In the genomic region with DNA sequence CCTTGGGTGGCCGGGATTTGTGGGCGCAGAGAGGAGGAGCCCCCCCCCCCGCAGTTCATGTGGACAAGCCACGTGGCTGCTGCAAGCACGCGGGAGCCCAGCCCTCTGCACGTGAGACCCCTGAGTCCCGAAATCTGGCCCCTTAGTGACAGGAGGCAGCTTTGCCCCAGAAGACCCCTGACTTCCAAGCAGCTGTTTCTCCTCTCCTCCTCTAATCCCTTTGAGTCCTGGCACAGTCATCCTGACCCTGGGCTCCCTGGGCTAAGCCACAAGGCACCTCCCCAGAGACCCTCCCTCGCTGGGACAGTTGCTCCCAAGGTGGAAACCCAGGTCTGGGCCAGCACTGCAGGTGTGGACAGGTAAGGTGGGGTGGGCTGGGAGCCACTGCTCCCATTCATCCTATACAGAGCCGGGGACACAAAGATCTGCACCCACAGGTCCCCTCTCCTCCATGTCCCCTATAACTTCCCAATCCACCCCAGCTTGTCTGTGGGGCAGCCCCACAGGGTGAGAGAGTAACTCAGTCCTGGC, we compare ENCODE assay signal across 2 cellular contexts.
TF ChIP-seq lines count a peak whose summit lies in the region.

No MANE protein-coding gene starts in this region.

TF ChIP-seq in SK-N-SH, 30 proteins besides CTCF, POLR2A, EP300 and RAD21:
- no peak for TF ChIP-seq MXI1 (IDR thresholded peaks at IDR 0.05; ENCODE audit: low read depth, low read length)
- TF ChIP-seq ELF1 (IDR thresholded peaks at IDR 0.05) = no peak
- TF ChIP-seq GABPA (IDR thresholded peaks at IDR 0.05; ENCODE audit: low read depth) = no peak
- no peak for TF ChIP-seq GATA2 (CRISPR knock-in tag; IDR thresholded peaks at IDR 0.05)
- TF ChIP-seq MEF2A (IDR thresholded peaks at IDR 0.05; ENCODE audit: borderline replicate concordance, low read depth) = no peak
- TF ChIP-seq TAF1 (IDR thresholded peaks at IDR 0.05; ENCODE audit: borderline replicate concordance, low read depth, low read length) = no peak
- TF ChIP-seq YY1 (IDR thresholded peaks at IDR 0.05; ENCODE audit: low read depth) = no peak
- TF ChIP-seq, protein P1, sequence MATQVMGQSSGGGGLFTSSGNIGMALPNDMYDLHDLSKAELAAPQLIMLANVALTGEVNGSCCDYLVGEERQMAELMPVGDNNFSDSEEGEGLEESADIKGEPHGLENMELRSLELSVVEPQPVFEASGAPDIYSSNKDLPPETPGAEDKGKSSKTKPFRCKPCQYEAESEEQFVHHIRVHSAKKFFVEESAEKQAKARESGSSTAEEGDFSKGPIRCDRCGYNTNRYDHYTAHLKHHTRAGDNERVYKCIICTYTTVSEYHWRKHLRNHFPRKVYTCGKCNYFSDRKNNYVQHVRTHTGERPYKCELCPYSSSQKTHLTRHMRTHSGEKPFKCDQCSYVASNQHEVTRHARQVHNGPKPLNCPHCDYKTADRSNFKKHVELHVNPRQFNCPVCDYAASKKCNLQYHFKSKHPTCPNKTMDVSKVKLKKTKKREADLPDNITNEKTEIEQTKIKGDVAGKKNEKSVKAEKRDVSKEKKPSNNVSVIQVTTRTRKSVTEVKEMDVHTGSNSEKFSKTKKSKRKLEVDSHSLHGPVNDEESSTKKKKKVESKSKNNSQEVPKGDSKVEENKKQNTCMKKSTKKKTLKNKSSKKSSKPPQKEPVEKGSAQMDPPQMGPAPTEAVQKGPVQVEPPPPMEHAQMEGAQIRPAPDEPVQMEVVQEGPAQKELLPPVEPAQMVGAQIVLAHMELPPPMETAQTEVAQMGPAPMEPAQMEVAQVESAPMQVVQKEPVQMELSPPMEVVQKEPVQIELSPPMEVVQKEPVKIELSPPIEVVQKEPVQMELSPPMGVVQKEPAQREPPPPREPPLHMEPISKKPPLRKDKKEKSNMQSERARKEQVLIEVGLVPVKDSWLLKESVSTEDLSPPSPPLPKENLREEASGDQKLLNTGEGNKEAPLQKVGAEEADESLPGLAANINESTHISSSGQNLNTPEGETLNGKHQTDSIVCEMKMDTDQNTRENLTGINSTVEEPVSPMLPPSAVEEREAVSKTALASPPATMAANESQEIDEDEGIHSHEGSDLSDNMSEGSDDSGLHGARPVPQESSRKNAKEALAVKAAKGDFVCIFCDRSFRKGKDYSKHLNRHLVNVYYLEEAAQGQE (IDR thresholded peaks at IDR 0.05; ENCODE audit: low read depth, low read length) = no peak
- TF ChIP-seq, protein P2, sequence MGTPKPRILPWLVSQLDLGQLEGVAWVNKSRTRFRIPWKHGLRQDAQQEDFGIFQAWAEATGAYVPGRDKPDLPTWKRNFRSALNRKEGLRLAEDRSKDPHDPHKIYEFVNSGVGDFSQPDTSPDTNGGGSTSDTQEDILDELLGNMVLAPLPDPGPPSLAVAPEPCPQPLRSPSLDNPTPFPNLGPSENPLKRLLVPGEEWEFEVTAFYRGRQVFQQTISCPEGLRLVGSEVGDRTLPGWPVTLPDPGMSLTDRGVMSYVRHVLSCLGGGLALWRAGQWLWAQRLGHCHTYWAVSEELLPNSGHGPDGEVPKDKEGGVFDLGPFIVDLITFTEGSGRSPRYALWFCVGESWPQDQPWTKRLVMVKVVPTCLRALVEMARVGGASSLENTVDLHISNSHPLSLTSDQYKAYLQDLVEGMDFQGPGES (IDR thresholded peaks at IDR 0.05; ENCODE audit: low read depth, low read length) = no peak
- TF ChIP-seq FOSL2 (IDR thresholded peaks at IDR 0.05; ENCODE audit: borderline replicate concordance, low read depth) = no peak
- no peak for TF ChIP-seq SIN3A (IDR thresholded peaks at IDR 0.05; ENCODE audit: borderline replicate concordance, low read depth, low read length)
- TF ChIP-seq TCF12 (IDR thresholded peaks at IDR 0.05) = no peak
- no peak for TF ChIP-seq JUND (IDR thresholded peaks at IDR 0.05)
- no peak for TF ChIP-seq EZH2phosphoT487 (IDR thresholded peaks at IDR 0.05; ENCODE audit: borderline replicate concordance, low read depth)
- TF ChIP-seq, protein P3, sequence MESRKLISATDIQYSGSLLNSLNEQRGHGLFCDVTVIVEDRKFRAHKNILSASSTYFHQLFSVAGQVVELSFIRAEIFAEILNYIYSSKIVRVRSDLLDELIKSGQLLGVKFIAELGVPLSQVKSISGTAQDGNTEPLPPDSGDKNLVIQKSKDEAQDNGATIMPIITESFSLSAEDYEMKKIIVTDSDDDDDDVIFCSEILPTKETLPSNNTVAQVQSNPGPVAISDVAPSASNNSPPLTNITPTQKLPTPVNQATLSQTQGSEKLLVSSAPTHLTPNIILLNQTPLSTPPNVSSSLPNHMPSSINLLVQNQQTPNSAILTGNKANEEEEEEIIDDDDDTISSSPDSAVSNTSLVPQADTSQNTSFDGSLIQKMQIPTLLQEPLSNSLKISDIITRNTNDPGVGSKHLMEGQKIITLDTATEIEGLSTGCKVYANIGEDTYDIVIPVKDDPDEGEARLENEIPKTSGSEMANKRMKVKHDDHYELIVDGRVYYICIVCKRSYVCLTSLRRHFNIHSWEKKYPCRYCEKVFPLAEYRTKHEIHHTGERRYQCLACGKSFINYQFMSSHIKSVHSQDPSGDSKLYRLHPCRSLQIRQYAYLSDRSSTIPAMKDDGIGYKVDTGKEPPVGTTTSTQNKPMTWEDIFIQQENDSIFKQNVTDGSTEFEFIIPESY (IDR thresholded peaks at IDR 0.05; ENCODE audit: borderline replicate concordance, low read depth) = no peak
- TF ChIP-seq, protein P4, sequence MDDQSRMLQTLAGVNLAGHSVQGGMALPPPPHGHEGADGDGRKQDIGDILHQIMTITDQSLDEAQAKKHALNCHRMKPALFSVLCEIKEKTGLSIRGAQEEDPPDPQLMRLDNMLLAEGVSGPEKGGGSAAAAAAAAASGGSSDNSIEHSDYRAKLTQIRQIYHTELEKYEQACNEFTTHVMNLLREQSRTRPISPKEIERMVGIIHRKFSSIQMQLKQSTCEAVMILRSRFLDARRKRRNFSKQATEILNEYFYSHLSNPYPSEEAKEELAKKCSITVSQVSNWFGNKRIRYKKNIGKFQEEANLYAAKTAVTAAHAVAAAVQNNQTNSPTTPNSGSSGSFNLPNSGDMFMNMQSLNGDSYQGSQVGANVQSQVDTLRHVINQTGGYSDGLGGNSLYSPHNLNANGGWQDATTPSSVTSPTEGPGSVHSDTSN (IDR thresholded peaks at IDR 0.05) = no peak
- no peak for TF ChIP-seq FOXJ3 (CRISPR knock-in tag; IDR thresholded peaks at IDR 0.05)
- TF ChIP-seq TEAD4 (IDR thresholded peaks at IDR 0.05; ENCODE audit: borderline replicate concordance, insufficient read depth) = no peak
- TF ChIP-seq RFX5 (IDR thresholded peaks at IDR 0.05; ENCODE audit: low read length) = no peak

TF ChIP-seq in SK-N-SH treated with all-trans-retinoic acid at 6 μM for 48 hours, 23 proteins besides CTCF, POLR2A, EP300 and RAD21:
- no peak for TF ChIP-seq TOX (CRISPR knock-in tag; IDR thresholded peaks at IDR 0.05; ENCODE audit: borderline replicate concordance)
- no peak for TF ChIP-seq ZNF70 (CRISPR knock-in tag; IDR thresholded peaks at IDR 0.05)
- TF ChIP-seq RARB (CRISPR knock-in tag; IDR thresholded peaks at IDR 0.05) = no peak
- TF ChIP-seq, protein P5, sequence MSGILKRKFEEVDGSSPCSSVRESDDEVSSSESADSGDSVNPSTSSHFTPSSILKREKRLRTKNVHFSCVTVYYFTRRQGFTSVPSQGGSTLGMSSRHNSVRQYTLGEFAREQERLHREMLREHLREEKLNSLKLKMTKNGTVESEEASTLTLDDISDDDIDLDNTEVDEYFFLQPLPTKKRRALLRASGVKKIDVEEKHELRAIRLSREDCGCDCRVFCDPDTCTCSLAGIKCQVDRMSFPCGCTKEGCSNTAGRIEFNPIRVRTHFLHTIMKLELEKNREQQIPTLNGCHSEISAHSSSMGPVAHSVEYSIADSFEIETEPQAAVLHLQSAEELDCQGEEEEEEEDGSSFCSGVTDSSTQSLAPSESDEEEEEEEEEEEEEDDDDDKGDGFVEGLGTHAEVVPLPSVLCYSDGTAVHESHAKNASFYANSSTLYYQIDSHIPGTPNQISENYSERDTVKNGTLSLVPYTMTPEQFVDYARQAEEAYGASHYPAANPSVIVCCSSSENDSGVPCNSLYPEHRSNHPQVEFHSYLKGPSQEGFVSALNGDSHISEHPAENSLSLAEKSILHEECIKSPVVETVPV (CRISPR knock-in tag; IDR thresholded peaks at IDR 0.05) = no peak
- TF ChIP-seq, protein P6, sequence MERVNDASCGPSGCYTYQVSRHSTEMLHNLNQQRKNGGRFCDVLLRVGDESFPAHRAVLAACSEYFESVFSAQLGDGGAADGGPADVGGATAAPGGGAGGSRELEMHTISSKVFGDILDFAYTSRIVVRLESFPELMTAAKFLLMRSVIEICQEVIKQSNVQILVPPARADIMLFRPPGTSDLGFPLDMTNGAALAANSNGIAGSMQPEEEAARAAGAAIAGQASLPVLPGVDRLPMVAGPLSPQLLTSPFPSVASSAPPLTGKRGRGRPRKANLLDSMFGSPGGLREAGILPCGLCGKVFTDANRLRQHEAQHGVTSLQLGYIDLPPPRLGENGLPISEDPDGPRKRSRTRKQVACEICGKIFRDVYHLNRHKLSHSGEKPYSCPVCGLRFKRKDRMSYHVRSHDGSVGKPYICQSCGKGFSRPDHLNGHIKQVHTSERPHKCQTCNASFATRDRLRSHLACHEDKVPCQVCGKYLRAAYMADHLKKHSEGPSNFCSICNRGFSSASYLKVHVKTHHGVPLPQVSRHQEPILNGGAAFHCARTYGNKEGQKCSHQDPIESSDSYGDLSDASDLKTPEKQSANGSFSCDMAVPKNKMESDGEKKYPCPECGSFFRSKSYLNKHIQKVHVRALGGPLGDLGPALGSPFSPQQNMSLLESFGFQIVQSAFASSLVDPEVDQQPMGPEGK (CRISPR knock-in tag; IDR thresholded peaks at IDR 0.05; ENCODE audit: borderline replicate concordance) = no peak
- TF ChIP-seq ISL1 (CRISPR knock-in tag; IDR thresholded peaks at IDR 0.05) = no peak
- no peak for TF ChIP-seq TCF4 (CRISPR knock-in tag; IDR thresholded peaks at IDR 0.05; ENCODE audit: borderline replicate concordance)
- TF ChIP-seq, protein P7, sequence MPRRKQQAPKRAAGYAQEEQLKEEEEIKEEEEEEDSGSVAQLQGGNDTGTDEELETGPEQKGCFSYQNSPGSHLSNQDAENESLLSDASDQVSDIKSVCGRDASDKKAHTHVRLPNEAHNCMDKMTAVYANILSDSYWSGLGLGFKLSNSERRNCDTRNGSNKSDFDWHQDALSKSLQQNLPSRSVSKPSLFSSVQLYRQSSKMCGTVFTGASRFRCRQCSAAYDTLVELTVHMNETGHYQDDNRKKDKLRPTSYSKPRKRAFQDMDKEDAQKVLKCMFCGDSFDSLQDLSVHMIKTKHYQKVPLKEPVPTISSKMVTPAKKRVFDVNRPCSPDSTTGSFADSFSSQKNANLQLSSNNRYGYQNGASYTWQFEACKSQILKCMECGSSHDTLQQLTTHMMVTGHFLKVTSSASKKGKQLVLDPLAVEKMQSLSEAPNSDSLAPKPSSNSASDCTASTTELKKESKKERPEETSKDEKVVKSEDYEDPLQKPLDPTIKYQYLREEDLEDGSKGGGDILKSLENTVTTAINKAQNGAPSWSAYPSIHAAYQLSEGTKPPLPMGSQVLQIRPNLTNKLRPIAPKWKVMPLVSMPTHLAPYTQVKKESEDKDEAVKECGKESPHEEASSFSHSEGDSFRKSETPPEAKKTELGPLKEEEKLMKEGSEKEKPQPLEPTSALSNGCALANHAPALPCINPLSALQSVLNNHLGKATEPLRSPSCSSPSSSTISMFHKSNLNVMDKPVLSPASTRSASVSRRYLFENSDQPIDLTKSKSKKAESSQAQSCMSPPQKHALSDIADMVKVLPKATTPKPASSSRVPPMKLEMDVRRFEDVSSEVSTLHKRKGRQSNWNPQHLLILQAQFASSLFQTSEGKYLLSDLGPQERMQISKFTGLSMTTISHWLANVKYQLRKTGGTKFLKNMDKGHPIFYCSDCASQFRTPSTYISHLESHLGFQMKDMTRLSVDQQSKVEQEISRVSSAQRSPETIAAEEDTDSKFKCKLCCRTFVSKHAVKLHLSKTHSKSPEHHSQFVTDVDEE (CRISPR knock-in tag; IDR thresholded peaks at IDR 0.05) = no peak
- TF ChIP-seq, protein P8, sequence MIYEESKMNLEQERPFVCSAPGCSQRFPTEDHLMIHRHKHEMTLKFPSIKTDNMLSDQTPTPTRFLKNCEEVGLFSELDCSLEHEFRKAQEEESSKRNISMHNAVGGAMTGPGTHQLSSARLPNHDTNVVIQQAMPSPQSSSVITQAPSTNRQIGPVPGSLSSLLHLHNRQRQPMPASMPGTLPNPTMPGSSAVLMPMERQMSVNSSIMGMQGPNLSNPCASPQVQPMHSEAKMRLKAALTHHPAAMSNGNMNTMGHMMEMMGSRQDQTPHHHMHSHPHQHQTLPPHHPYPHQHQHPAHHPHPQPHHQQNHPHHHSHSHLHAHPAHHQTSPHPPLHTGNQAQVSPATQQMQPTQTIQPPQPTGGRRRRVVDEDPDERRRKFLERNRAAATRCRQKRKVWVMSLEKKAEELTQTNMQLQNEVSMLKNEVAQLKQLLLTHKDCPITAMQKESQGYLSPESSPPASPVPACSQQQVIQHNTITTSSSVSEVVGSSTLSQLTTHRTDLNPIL (CRISPR knock-in tag; IDR thresholded peaks at IDR 0.05; ENCODE audit: low read depth) = no peak
- no peak for TF ChIP-seq GLIS3 (CRISPR knock-in tag; IDR thresholded peaks at IDR 0.05)
TF ChIP-seq in SK-N-SH treated with all-trans-retinoic acid at 6 μM for 48 hours: peak in this region for 0.
